In the genomic region with DNA sequence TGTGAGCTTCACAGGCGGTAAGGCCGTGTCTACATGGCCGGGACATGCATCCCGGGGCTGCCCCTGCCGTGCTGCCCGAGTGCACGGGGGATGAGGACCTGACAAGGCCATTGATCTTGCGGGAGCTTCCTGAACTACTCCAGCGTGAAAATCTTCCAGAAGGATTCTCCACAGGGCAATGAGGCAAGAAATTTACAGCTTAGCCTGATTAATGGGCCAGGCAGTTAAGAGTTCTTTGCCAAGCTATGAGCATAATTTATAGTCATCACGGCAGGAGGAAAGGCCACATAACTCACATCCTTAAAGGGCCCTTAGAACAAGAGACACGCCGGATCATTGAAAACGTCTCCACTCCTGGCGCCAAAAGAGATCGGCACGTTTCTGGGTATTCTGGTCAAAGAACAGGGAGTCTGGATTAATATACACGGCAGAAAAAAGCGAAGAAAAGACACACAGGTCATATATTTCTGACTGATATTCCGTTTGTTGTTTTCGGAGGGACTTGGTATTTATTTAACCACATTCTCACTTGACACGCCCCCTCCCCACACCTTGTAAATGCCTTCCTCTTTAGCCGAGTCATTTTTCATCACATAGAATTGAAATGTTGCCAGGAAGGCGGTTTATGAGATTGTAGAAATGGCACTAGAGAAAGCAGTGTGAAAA, we compare ENCODE assay signal across 12 cellular contexts.
DNase-seq lines count a peak whose midpoint lies in the region; ATAC-seq, FAIRE-seq and TF ChIP-seq lines count a peak whose summit lies in the region.
"Had no signal": no experiment of that assay in that cellular context is flagged by ENCODE, and none has a peak within 500 bp of the region (broad histone marks: within the 10 kb centered on the region; RNA-seq: fewer than 3 reads in every experiment).

No MANE protein-coding gene starts in this region.

- intact Hi-C loops in naive thymus-derived CD4-positive, alpha-beta T cell (cut with micrococcal nuclease) = no loop called here

- no peak overlapping the region for H3K4me3 Mint-ChIP-seq in astrocyte (ENCODE audit: unreplicated experiment)
- peak overlapping the region in 8 of 10 donors; percentile 4 to 64 (median 44) for H3K4me3 Mint-ChIP-seq in naive thymus-derived CD4-positive, alpha-beta T cell

- POLR2A ChIA-PET in naive thymus-derived CD4-positive, alpha-beta T cell (lab: Charles Lee) = no interaction called here

- no peaks in the 10 kb centered on the region for H3K79me2 ChIP-seq in astrocyte (ENCODE audit: insufficient read depth, low read length)

- TF ChIP-seq CTCF in astrocyte (IDR thresholded peaks at IDR 0.05; ENCODE audit: insufficient read depth, low read depth, low read length) = no peak

- peak overlapping the region; percentile 19 to 72 (median 46) for H3K4me2 ChIP-seq in BLaER1 treated with 17β-estradiol and CSF1 and Interleukin-3, amounts not matched to agents 10 nM and 100 nM
- H3K4me2 ChIP-seq in astrocyte (ENCODE audit: low read length) = no peak overlapping the region

- no peaks in the 10 kb centered on the region for H3K27me3 Mint-ChIP-seq in astrocyte (ENCODE audit: low read depth, unreplicated experiment)
- peaks cover 17 to 55% (median 40%) of the 10 kb centered on the region in 5 donors for H3K27me3 Mint-ChIP-seq in naive thymus-derived CD4-positive, alpha-beta T cell

- H2AFZ ChIP-seq in astrocyte (ENCODE audit: low read depth, low read length) = no peak overlapping the region

- H3K9me3 Mint-ChIP-seq in astrocyte (ENCODE audit: unreplicated experiment) = no peaks in the 10 kb centered on the region
- H3K9me3 Mint-ChIP-seq in naive thymus-derived CD4-positive, alpha-beta T cell = peaks cover 3 to 21% (median 11%) of the 10 kb centered on the region in 11 donors

- H3K9ac ChIP-seq in BLaER1 treated with 17β-estradiol and CSF1 and Interleukin-3, amounts not matched to agents 10 nM and 100 nM = no peak overlapping the region
- no peak overlapping the region for H3K9ac ChIP-seq in astrocyte (ENCODE audit: low read length)

- H3K27me3 ChIP-seq in BLaER1 treated with 17β-estradiol and CSF1 and Interleukin-3, amounts not matched to agents 10 nM and 100 nM = peaks cover 0 to 6% (median 0%) of the 10 kb centered on the region in 11 experiments; a peak in 1 of 22 replicates
- H3K27me3 ChIP-seq in astrocyte (ENCODE audit: insufficient read depth, low read length) = no peaks in the 10 kb centered on the region
- no peaks in the 10 kb centered on the region for H3K27me3 ChIP-seq in naive thymus-derived CD4-positive, alpha-beta T cell (ENCODE audit: control insufficient read depth in 2 of 2, insufficient read depth in 2 of 2, low read length in 2 of 2)
- H3K27me3 ChIP-seq: ascending aorta, transverse colon had no signal

- no peak for ATAC-seq in naive thymus-derived CD4-positive, alpha-beta T cell
- ATAC-seq in HG03460 (IDR thresholded peaks at IDR 0.05; ENCODE audit: unreplicated experiment) (no peak), HG02884 (IDR thresholded peaks at IDR 0.05; ENCODE audit: unreplicated experiment) (no peak)

- no peak overlapping the region for H3K27ac Mint-ChIP-seq in astrocyte (ENCODE audit: unreplicated experiment)
- no peak overlapping the region for H3K27ac Mint-ChIP-seq in naive thymus-derived CD4-positive, alpha-beta T cell

- H3K9me3 ChIP-seq in BLaER1 treated with 17β-estradiol and CSF1 and Interleukin-3, amounts not matched to agents 10 nM and 100 nM (replicated peaks in 1 of 11) = peaks cover 5 to 15% (median 13%) of the 10 kb centered on the region in 11 experiments; a peak in 19 of 22 replicates
- no peaks in the 10 kb centered on the region for H3K9me3 ChIP-seq in astrocyte (ENCODE audit: insufficient read depth, low read depth, low read length)
- peaks cover 0 to 4% (median 0%) of the 10 kb centered on the region in 3 experiments for H3K9me3 ChIP-seq in naive thymus-derived CD4-positive, alpha-beta T cell (ENCODE audit: control insufficient read depth in 2 of 3, low read length in 3 of 3)
- H3K9me3 ChIP-seq: ascending aorta, Caco-2, transverse colon had no signal

- H3K4me3 ChIP-seq in BLaER1 treated with 17β-estradiol and CSF1 and Interleukin-3, amounts not matched to agents 10 nM and 100 nM = no peak overlapping the region
- no peak overlapping the region for H3K4me3 ChIP-seq in astrocyte (ENCODE audit: insufficient read depth, low read depth, low read length)
- H3K4me3 ChIP-seq in naive thymus-derived CD4-positive, alpha-beta T cell (ENCODE audit: low read length) = no peak overlapping the region
- H3K4me3 ChIP-seq: ascending aorta, transverse colon had no signal

- peaks cover 14% of the 10 kb centered on the region for H3K4me1 Mint-ChIP-seq in astrocyte (ENCODE audit: low read depth, unreplicated experiment)
- peaks cover 14 to 30% (median 21%) of the 10 kb centered on the region in 7 donors for H3K4me1 Mint-ChIP-seq in naive thymus-derived CD4-positive, alpha-beta T cell

- CTCF ChIA-PET in naive thymus-derived CD4-positive, alpha-beta T cell (lab: Charles Lee) = no interaction called here

- DNase-seq in HT1080 (ENCODE audit: low read depth) (peak; percentile 3), astrocyte (ENCODE audit: low read depth) (peak; percentile 66), hypothalamus (lab: John Stamatoyannopoulos, UW) (no peak), SW 1271 (lab: John Stamatoyannopoulos, UW) (no peak)
- peak in 3 of 9 donors; percentile 3 to 5 (median 3) for DNase-seq in naive thymus-derived CD4-positive, alpha-beta T cell
- DNase-seq: Caco-2; stimulated activated CD4-positive, alpha-beta T cell treated with anti-CD3 and anti-CD28 coated beads, Interleukin-4, amount 100 ng/mL, for 1 hour; transverse colon had no signal

- no peak overlapping the region for H3K27ac ChIP-seq in BLaER1 treated with 17β-estradiol and CSF1 and Interleukin-3, amounts not matched to agents 10 nM and 100 nM
- no peak overlapping the region for H3K27ac ChIP-seq in astrocyte (ENCODE audit: low read depth, low read length)
- no peak overlapping the region for H3K27ac ChIP-seq in naive thymus-derived CD4-positive, alpha-beta T cell (ENCODE audit: low read depth, low read length)
- H3K27ac ChIP-seq: ascending aorta had no signal

- H4K20me1 ChIP-seq in BLaER1 treated with 17β-estradiol and CSF1 and Interleukin-3, amounts not matched to agents 10 nM and 100 nM = 0 out of 22 replicates have a peak, but pooled peaks cover 0 to 2% (median 0%) of the 10 kb centered on the region in 11 experiments
- H4K20me1 ChIP-seq in astrocyte (ENCODE audit: insufficient read depth, low read length) = no peaks in the 10 kb centered on the region

- no peak for FAIRE-seq in astrocyte (lab: Jason Lieb, UNC)

- no peaks in the 10 kb centered on the region for H3K36me3 ChIP-seq in BLaER1 treated with 17β-estradiol and CSF1 and Interleukin-3, amounts not matched to agents 10 nM and 100 nM
- H3K36me3 ChIP-seq in astrocyte (ENCODE audit: insufficient read depth, low read length) = no peaks in the 10 kb centered on the region
- no peaks in the 10 kb centered on the region for H3K36me3 ChIP-seq in naive thymus-derived CD4-positive, alpha-beta T cell (ENCODE audit: control insufficient read depth in 2 of 3, insufficient read depth in 3 of 3, low read length in 3 of 3)
- H3K36me3 ChIP-seq: ascending aorta, transverse colon had no signal

- no peaks in the 10 kb centered on the region for H3K36me3 Mint-ChIP-seq in astrocyte (ENCODE audit: low read depth, unreplicated experiment)
- H3K36me3 Mint-ChIP-seq in naive thymus-derived CD4-positive, alpha-beta T cell = peaks cover 0 to 9% (median 4%) of the 10 kb centered on the region in 5 donors

- peaks cover 14 to 24% (median 22%) of the 10 kb centered on the region in 10 experiments for H3K4me1 ChIP-seq in BLaER1 treated with 17β-estradiol and CSF1 and Interleukin-3, amounts not matched to agents 10 nM and 100 nM
- H3K4me1 ChIP-seq in astrocyte (ENCODE audit: insufficient read depth, low read length) = peaks cover 2% of the 10 kb centered on the region
- H3K4me1 ChIP-seq in naive thymus-derived CD4-positive, alpha-beta T cell (ENCODE audit: control insufficient read depth in 2 of 2, insufficient read depth in 2 of 2, low read length in 2 of 2) = peaks cover 0 to 4% of the 10 kb centered on the region in 2 donors
- H3K4me1 ChIP-seq: ascending aorta had no signal

Comparison
In these comparisons a context has a peak if more than half of its experiments do, and no peak if none do; other contexts are left out.
1. DNase-seq: peak in HT1080 (single experiment) and astrocyte (single experiment); none in hypothalamus (0 of 51) and SW 1271 (0 of 2).